In genomic region chr7:44567884-44568283, GRCh38 we compare ENCODE assay signal across 27 cellular contexts. TPM values are rescaled to one million over a fixed set of nuclear protein-coding genes. Genes with fewer than 3 reads are reported as not detected.
A peak's percentile ranks its signal among the peaks of the same experiment; 100 is the strongest.
DNase-seq lines count a peak whose midpoint lies in the region; ATAC-seq, FAIRE-seq and TF ChIP-seq lines count a peak whose summit lies in the region.
"Had no signal": no experiment of that assay in that cellular context is flagged by ENCODE, and none has a peak within 500 bp of the region (broad histone marks: within the 10 kb centered on the region; RNA-seq: fewer than 3 reads in every experiment).

No MANE protein-coding gene starts in this region.

- H3K4me3 ChIP-seq in HepG2 (replicated peaks in 1 of 3; ENCODE audit: insufficient read depth in 1 of 3, low read depth in 2 of 3, low read length in 3 of 3), result no peak overlapping the region
- H3K4me3 ChIP-seq in right lobe of liver, result no peak overlapping the region
- H3K4me3 ChIP-seq: A549 had no signal

- FAIRE-seq in HepG2 (lab: Jason Lieb, UNC), result no peak
- FAIRE-seq: A549, D721Med, GM19239 had no signal

- TF ChIP-seq EP300 in HepG2 (IDR thresholded peaks at IDR 0.05; ENCODE audit: low read depth in 2 of 2, low read length in 2 of 2) (no peak), HepG2 (CRISPR knock-in tag; IDR thresholded peaks at IDR 0.05; ENCODE audit: borderline replicate concordance) (no peak)

- intact Hi-C loops in HepG2 (cut with micrococcal nuclease; ENCODE audit: unreplicated experiment), result no loop called here
- intact Hi-C loops in right lobe of liver (cut with DNase I), result loop anchor here (10.0 kb wide), 2 partner anchors 73 to 83 kb away; partner anchors contain the start of gene NUDCD3 (in 1 of the 2)

- no peaks in the 10 kb centered on the region for H3K9me3 Mint-ChIP-seq in activated T-helper 17 cell treated with anti-CD3 and anti-CD28 coated beads, Interleukin-2, amount 50 U/mL, for 72 hours
- H3K9me3 Mint-ChIP-seq: H9, HFFc6 had no signal

- in situ Hi-C loops in HepG2 (cut with HindIII; ENCODE audit: extremely low pct_ligation_motif_present, low pct_unique_long_range_greater_than_20kb), result no loop called here

- H3K27me3 Mint-ChIP-seq in activated T-helper 17 cell treated with anti-CD3 and anti-CD28 coated beads, Interleukin-2, amount 50 U/mL, for 72 hours, result no peaks in the 10 kb centered on the region
- H3K27me3 Mint-ChIP-seq: B cell had no signal

- WGBS in HepG2 (ENCODE audit: low lambda C conversion rate), result 100% methylated on average over 4 of the region's 6 CpGs
- WGBS in right lobe of liver (ENCODE audit: insufficient coverage, low coverage, low lambda C conversion rate, missing lambda C conversion rate), result 71% methylated on average over 1 of the region's 6 CpGs

- H3K4me3 Mint-ChIP-seq in activated T-helper 17 cell treated with anti-CD3 and anti-CD28 coated beads, Interleukin-2, amount 50 U/mL, for 72 hours, result no peak overlapping the region
- H3K4me3 Mint-ChIP-seq: B cell, CD14-positive monocyte, H9, HFFc6 had no signal

- H3K4me1 ChIP-seq in HepG2 (ENCODE audit: insufficient read depth, low read length), result peaks cover 30% of the 10 kb centered on the region
- H3K4me1 ChIP-seq in right lobe of liver, result peaks cover 2 to 20% (median 7%) of the 10 kb centered on the region in 4 donors

- peaks cover 8% of the 10 kb centered on the region for H3K4me1 Mint-ChIP-seq in activated T-helper 17 cell treated with anti-CD3 and anti-CD28 coated beads, Interleukin-2, amount 50 U/mL, for 72 hours

- no peak overlapping the region for H3K4me2 ChIP-seq in HepG2 (ENCODE audit: low read depth, low read length)
- H3K4me2 ChIP-seq: A549, KMS-11 had no signal

- peaks cover 18% of the 10 kb centered on the region for H3K79me2 ChIP-seq in HepG2 (ENCODE audit: insufficient read depth, low read length)

- H3K27me3 ChIP-seq in HepG2 (ENCODE audit: control insufficient read depth in 1 of 2, insufficient read depth in 2 of 2, low read length in 2 of 2) (no peaks in the 10 kb centered on the region; a peak in 1 of 5 replicates), right lobe of liver (no peaks in the 10 kb centered on the region)

- no peaks in the 10 kb centered on the region; the same call in 1 of the 2 replicates for H4K20me1 ChIP-seq in HepG2 (ENCODE audit: insufficient read depth, low read length)

- TF ChIP-seq POLR2A in HepG2 (IDR thresholded peaks at IDR 0.05; ENCODE audit: insufficient read depth in 1 of 2, low read depth in 2 of 2, low read length in 2 of 2) (no peak), right lobe of liver (IDR thresholded peaks at IDR 0.05) (no peak)

- DNase-seq in HepG2 (ENCODE audit: low spot score) (no peak), right lobe of liver (no peak), left lobe of liver (ENCODE audit: low spot score) (peak; percentile 38), substantia nigra (lab: John Stamatoyannopoulos, UW) (no peak)
- DNase-seq in stimulated activated CD4-positive, alpha-beta T cell treated with anti-CD3 and anti-CD28 coated beads, Interleukin-1b, Interleukin-23, amount 100 ng/mL, for 48 hours, result no peak
- DNase-seq: DMS53; EL; GF-D8; H9; HFFc6; NCI-H1105; NCI-H146; NCI-H2029; NCI-H2227 treated with DMSO at 0.1 percent for 48 hours; NCI-H510A treated with DMSO at 0.1 percent for 48 hours; NCI-H774; NK-92 treated with Interleukin-12 subunit alpha and Interleukin-12 subunit beta, amount 100 ng/mL, for 24 hours had no signal

- no peaks in the 10 kb centered on the region for H3K9me3 ChIP-seq in HepG2 (ENCODE audit: low read length)
- no peaks in the 10 kb centered on the region for H3K9me3 ChIP-seq in right lobe of liver
- H3K9me3 ChIP-seq: A549 had no signal

- no peak overlapping the region for H3K9ac ChIP-seq in HepG2 (ENCODE audit: insufficient read depth, low read depth, low read length)
- H3K9ac ChIP-seq: KMS-11 had no signal

- H3K36me3 ChIP-seq in HepG2 (replicated peaks in 1 of 2; ENCODE audit: control insufficient read depth in 1 of 2, insufficient read depth in 2 of 2, low read length in 2 of 2) (peaks cover 45 to 81% of the 10 kb centered on the region in 2 experiments), right lobe of liver (peaks cover 20 to 84% (median 44%) of the 10 kb centered on the region in 4 donors)

- H3K27ac ChIP-seq in HepG2 (ENCODE audit: extremely low read length, insufficient read depth, low read length) (no peak overlapping the region), right lobe of liver (no peak overlapping the region), substantia nigra (ENCODE audit: low read depth, low read length, poor library complexity, severe bottlenecking) (no peak overlapping the region)
- H3K27ac ChIP-seq: A549, KMS-11 had no signal

- H3K27ac Mint-ChIP-seq in activated T-helper 17 cell treated with anti-CD3 and anti-CD28 coated beads, Interleukin-2, amount 50 U/mL, for 72 hours, result peak overlapping the region; percentile 18
- H3K27ac Mint-ChIP-seq: H9, HFFc6 had no signal

- ATAC-seq in HepG2 (no peak), right lobe of liver (no peak), left lobe of liver (no peak), HG03571 (IDR thresholded peaks at IDR 0.05; ENCODE audit: unreplicated experiment) (no peak)
- ATAC-seq in activated T-helper 17 cell treated with anti-CD3 and anti-CD28 coated beads, Interleukin-2, amount 50 U/mL, for 72 hours (replicated peaks), result no peak
- ATAC-seq: A549, Panc1, SK-N-SH treated with all-trans-retinoic acid at 6 μM for 48 hours had no signal

- peaks cover 92% of the 10 kb centered on the region for H3K36me3 Mint-ChIP-seq in activated T-helper 17 cell treated with anti-CD3 and anti-CD28 coated beads, Interleukin-2, amount 50 U/mL, for 72 hours (ENCODE audit: low read depth)

- POLR2A ChIA-PET in HepG2 (lab: Yijun Ruan, JAX), result no interaction called here

- no peak overlapping the region for H2AFZ ChIP-seq in HepG2 (ENCODE audit: low read length)

- TF ChIP-seq CTCF in HepG2 (CRISPR knock-in tag; IDR thresholded peaks at IDR 0.05) (no peak), right lobe of liver (IDR thresholded peaks at IDR 0.05) (no peak)

- TF ChIP-seq RAD21 in HepG2 (CRISPR knock-in tag; IDR thresholded peaks at IDR 0.05), result no peak

- CTCF ChIA-PET in HepG2 (lab: Yijun Ruan, JAX; ENCODE audit: low intra/inter-chr PET ratio, low total read pairs), result no interaction called here

- no TSS peak for BruUV-seq in HepG2 (replicated peaks; lab: Mats Ljungman, UMichigan)

RNA-seq across cellular contexts. Expression of gene DDX56, which starts 5.8 kb away (rescaled TPM):
- total RNA-seq in HepG2 (2016; rRNA removed; fragmentation: Illumina TruSeq; extraction: Trizol), result 105 and 120 TPM in 2 replicates
- 15.2 and 16.6 TPM in 2 replicates for total RNA-seq in HepG2 (2016; cell fraction: cytosol; rRNA removed; fragmentation: Illumina TruSeq; extraction: Trizol; ENCODE audit: low read depth)
- total RNA-seq in HepG2 (2016; cell fraction: insoluble cytoplasmic fraction; rRNA removed; fragmentation: Illumina TruSeq; extraction: Trizol), result 109 and 123 TPM in 2 replicates
- total RNA-seq in HepG2 (2016; cell fraction: membrane; rRNA removed; fragmentation: Illumina TruSeq; extraction: Trizol), result 29.3 and 30.6 TPM in 2 replicates
- 97.6 and 120 TPM in 2 replicates for total RNA-seq in HepG2 (2016; cell fraction: nucleus; rRNA removed; fragmentation: Illumina TruSeq; extraction: Trizol)
- 82.6 and 106 TPM in 2 replicates for polyA plus RNA-seq in HepG2 (2011; rRNA removed)
- 53.6 and 58.7 TPM in 2 replicates for polyA plus RNA-seq in HepG2 (2011; cell fraction: cytosol; rRNA removed)
- polyA plus RNA-seq in HepG2 (2011; cell fraction: nucleus; rRNA removed), result 231 and 242 TPM in 2 replicates
- polyA plus RNA-seq in HepG2 (2012), result 45.8 and 68.4 TPM in 2 replicates
- 11.3 and 12.0 TPM in 2 replicates for polyA plus RNA-seq in HepG2 (2016; cell fraction: cytosol; fragmentation: Illumina TruSeq; extraction: Trizol; ENCODE audit: low read depth)
- 83.4 and 100 TPM in 2 replicates for polyA plus RNA-seq in HepG2 (2016; cell fraction: insoluble cytoplasmic fraction; fragmentation: Illumina TruSeq; extraction: Trizol; ENCODE audit: low read depth)
- 18.2 and 23.9 TPM in 2 replicates for polyA plus RNA-seq in HepG2 (2016; cell fraction: membrane; fragmentation: Illumina TruSeq; extraction: Trizol; ENCODE audit: low read depth)
- 214 and 219 TPM in 2 replicates for polyA plus RNA-seq in HepG2 (2016; cell fraction: nucleus; fragmentation: Illumina TruSeq; extraction: Trizol; ENCODE audit: insufficient read depth, low read depth)
- 168 and 202 TPM in 2 replicates for polyA minus RNA-seq in HepG2 (2011; rRNA and poly(A)+ RNA removed; ENCODE audit: low replicate concordance)
- 27.9 and 30.7 TPM in 2 replicates for polyA minus RNA-seq in HepG2 (2011; cell fraction: cytosol; rRNA and poly(A)+ RNA removed)
- 96.8 and 111 TPM in 2 replicates for polyA minus RNA-seq in HepG2 (2011; cell fraction: nucleus; rRNA and poly(A)+ RNA removed)
- 10 to 100 TPM; 31.8 to 42.2 (median 36.5) TPM for total RNA-seq in right lobe of liver
- 100 to 1,000 TPM in 1 of 2 donors, 10 to 100 TPM in 1; 80.2 to 110 TPM for total RNA-seq in activated T-helper 17 cell treated with anti-CD3 and anti-CD28 coated beads, Interleukin-2, amount 50 U/mL, for 72 hours
- total RNA-seq in left lobe of liver, result 32.9 TPM

RNA-seq across cellular contexts. Expression of gene TMED4, which starts 14.1 kb away (rescaled TPM):
- total RNA-seq in HepG2 (2016; rRNA removed; fragmentation: Illumina TruSeq; extraction: Trizol), result 39.2 and 81.4 TPM in 2 replicates
- total RNA-seq in HepG2 (2016; cell fraction: cytosol; rRNA removed; fragmentation: Illumina TruSeq; extraction: Trizol; ENCODE audit: low read depth), result 13.7 and 14.2 TPM in 2 replicates
- 42.8 and 80.9 TPM in 2 replicates for total RNA-seq in HepG2 (2016; cell fraction: insoluble cytoplasmic fraction; rRNA removed; fragmentation: Illumina TruSeq; extraction: Trizol)
- total RNA-seq in HepG2 (2016; cell fraction: membrane; rRNA removed; fragmentation: Illumina TruSeq; extraction: Trizol), result 36.3 and 40.4 TPM in 2 replicates
- total RNA-seq in HepG2 (2016; cell fraction: nucleus; rRNA removed; fragmentation: Illumina TruSeq; extraction: Trizol), result 71.9 and 87.9 TPM in 2 replicates
- polyA plus RNA-seq in HepG2 (2011; rRNA removed), result 109 and 113 TPM in 2 replicates
- polyA plus RNA-seq in HepG2 (2011; cell fraction: cytosol; rRNA removed), result 120 and 141 TPM in 2 replicates
- polyA plus RNA-seq in HepG2 (2011; cell fraction: nucleus; rRNA removed), result 144 and 146 TPM in 2 replicates
- polyA plus RNA-seq in HepG2 (2012), result 68.1 and 72.3 TPM in 2 replicates
- polyA plus RNA-seq in HepG2 (2016; cell fraction: cytosol; fragmentation: Illumina TruSeq; extraction: Trizol; ENCODE audit: low read depth), result 11.1 and 15.6 TPM in 2 replicates
- 38.9 and 40.8 TPM in 2 replicates for polyA plus RNA-seq in HepG2 (2016; cell fraction: insoluble cytoplasmic fraction; fragmentation: Illumina TruSeq; extraction: Trizol; ENCODE audit: low read depth)
- 25.9 and 27.2 TPM in 2 replicates for polyA plus RNA-seq in HepG2 (2016; cell fraction: membrane; fragmentation: Illumina TruSeq; extraction: Trizol; ENCODE audit: low read depth)
- polyA plus RNA-seq in HepG2 (2016; cell fraction: nucleus; fragmentation: Illumina TruSeq; extraction: Trizol; ENCODE audit: insufficient read depth, low read depth), result 141 and 156 TPM in 2 replicates
- polyA minus RNA-seq in HepG2 (2011; rRNA and poly(A)+ RNA removed; ENCODE audit: low replicate concordance), result 175 and 196 TPM in 2 replicates
- polyA minus RNA-seq in HepG2 (2011; cell fraction: cytosol; rRNA and poly(A)+ RNA removed), result 60.9 and 63.0 TPM in 2 replicates
- polyA minus RNA-seq in HepG2 (2011; cell fraction: nucleus; rRNA and poly(A)+ RNA removed), result 51.1 and 68.9 TPM in 2 replicates
- total RNA-seq in right lobe of liver, result 10 to 100 TPM; 32.5 to 91.1 (median 41.7) TPM
- total RNA-seq in activated T-helper 17 cell treated with anti-CD3 and anti-CD28 coated beads, Interleukin-2, amount 50 U/mL, for 72 hours, result 100 to 1,000 TPM in 1 of 2 donors, 10 to 100 TPM in 1; 78.2 to 103 TPM
- total RNA-seq in left lobe of liver, result 45.5 TPM

RNA-seq across cellular contexts. Expression of gene NPC1L1, which starts 26.8 kb away (rescaled TPM):
- total RNA-seq in HepG2 (2016; rRNA removed; fragmentation: Illumina TruSeq; extraction: Trizol) (3.8 and 4.8 TPM in 2 replicates), right lobe of liver (10 to 100 TPM; 17.0 to 49.8 (median 21.1) TPM), left lobe of liver (21.1 TPM)
- 1.9 and 2.0 TPM in 2 replicates for total RNA-seq in HepG2 (2016; cell fraction: cytosol; rRNA removed; fragmentation: Illumina TruSeq; extraction: Trizol; ENCODE audit: low read depth)
- total RNA-seq in HepG2 (2016; cell fraction: insoluble cytoplasmic fraction; rRNA removed; fragmentation: Illumina TruSeq; extraction: Trizol), result 2.9 and 4.5 TPM in 2 replicates
- 3.9 and 4.0 TPM in 2 replicates for total RNA-seq in HepG2 (2016; cell fraction: membrane; rRNA removed; fragmentation: Illumina TruSeq; extraction: Trizol)
- 10.5 and 11.9 TPM in 2 replicates for total RNA-seq in HepG2 (2016; cell fraction: nucleus; rRNA removed; fragmentation: Illumina TruSeq; extraction: Trizol)
- 14.5 and 26.6 TPM in 2 replicates for polyA plus RNA-seq in HepG2 (2011; rRNA removed)
- 10.4 and 11.4 TPM in 2 replicates for polyA plus RNA-seq in HepG2 (2011; cell fraction: cytosol; rRNA removed)
- polyA plus RNA-seq in HepG2 (2011; cell fraction: nucleus; rRNA removed), result 72.5 and 82.9 TPM in 2 replicates
- 14.5 and 17.3 TPM in 2 replicates for polyA plus RNA-seq in HepG2 (2012)
- 2.2 and 2.7 TPM in 2 replicates for polyA plus RNA-seq in HepG2 (2016; cell fraction: cytosol; fragmentation: Illumina TruSeq; extraction: Trizol; ENCODE audit: low read depth)
- 4.9 and 6.8 TPM in 2 replicates for polyA plus RNA-seq in HepG2 (2016; cell fraction: insoluble cytoplasmic fraction; fragmentation: Illumina TruSeq; extraction: Trizol; ENCODE audit: low read depth)
- 4.3 TPM in 2 replicates for polyA plus RNA-seq in HepG2 (2016; cell fraction: membrane; fragmentation: Illumina TruSeq; extraction: Trizol; ENCODE audit: low read depth)
- polyA plus RNA-seq in HepG2 (2016; cell fraction: nucleus; fragmentation: Illumina TruSeq; extraction: Trizol; ENCODE audit: insufficient read depth, low read depth), result 43.1 and 46.9 TPM in 2 replicates
- 0.19 and 29.3 TPM in 2 replicates for polyA minus RNA-seq in HepG2 (2011; rRNA and poly(A)+ RNA removed; ENCODE audit: low replicate concordance)
- polyA minus RNA-seq in HepG2 (2011; cell fraction: cytosol; rRNA and poly(A)+ RNA removed), result 9.6 and 11.7 TPM in 2 replicates
- polyA minus RNA-seq in HepG2 (2011; cell fraction: nucleus; rRNA and poly(A)+ RNA removed), result 16.9 and 24.6 TPM in 2 replicates
- under 1 TPM in 1 of 2 donors, not detected in 1; 0.32 TPM for total RNA-seq in activated T-helper 17 cell treated with anti-CD3 and anti-CD28 coated beads, Interleukin-2, amount 50 U/mL, for 72 hours
- total RNA-seq: B cell, HFFc6 had no signal
- polyA plus RNA-seq: CD14-positive monocyte had no signal

RNA-seq across cellular contexts. Expression of gene OGDH, which starts 38.5 kb away (rescaled TPM):
- total RNA-seq in HepG2 (2016; rRNA removed; fragmentation: Illumina TruSeq; extraction: Trizol), result 25.4 and 28.1 TPM in 2 replicates
- total RNA-seq in HepG2 (2016; cell fraction: cytosol; rRNA removed; fragmentation: Illumina TruSeq; extraction: Trizol; ENCODE audit: low read depth), result 6.3 and 7.6 TPM in 2 replicates
- total RNA-seq in HepG2 (2016; cell fraction: insoluble cytoplasmic fraction; rRNA removed; fragmentation: Illumina TruSeq; extraction: Trizol), result 21.2 and 24.9 TPM in 2 replicates
- total RNA-seq in HepG2 (2016; cell fraction: membrane; rRNA removed; fragmentation: Illumina TruSeq; extraction: Trizol), result 6.7 and 7.3 TPM in 2 replicates
- total RNA-seq in HepG2 (2016; cell fraction: nucleus; rRNA removed; fragmentation: Illumina TruSeq; extraction: Trizol), result 19.2 and 20.7 TPM in 2 replicates
- polyA plus RNA-seq in HepG2 (2011; rRNA removed), result 17.4 and 19.9 TPM in 2 replicates
- polyA plus RNA-seq in HepG2 (2011; cell fraction: cytosol; rRNA removed), result 19.4 and 21.4 TPM in 2 replicates
- polyA plus RNA-seq in HepG2 (2011; cell fraction: nucleus; rRNA removed), result 31.0 and 32.6 TPM in 2 replicates
- 17.8 and 24.0 TPM in 2 replicates for polyA plus RNA-seq in HepG2 (2012)
- 1.4 and 1.7 TPM in 2 replicates for polyA plus RNA-seq in HepG2 (2016; cell fraction: cytosol; fragmentation: Illumina TruSeq; extraction: Trizol; ENCODE audit: low read depth)
- polyA plus RNA-seq in HepG2 (2016; cell fraction: insoluble cytoplasmic fraction; fragmentation: Illumina TruSeq; extraction: Trizol; ENCODE audit: low read depth), result 16.1 and 22.3 TPM in 2 replicates
- 2.9 and 3.9 TPM in 2 replicates for polyA plus RNA-seq in HepG2 (2016; cell fraction: membrane; fragmentation: Illumina TruSeq; extraction: Trizol; ENCODE audit: low read depth)
- 18.6 and 20.7 TPM in 2 replicates for polyA plus RNA-seq in HepG2 (2016; cell fraction: nucleus; fragmentation: Illumina TruSeq; extraction: Trizol; ENCODE audit: insufficient read depth, low read depth)
- polyA minus RNA-seq in HepG2 (2011; rRNA and poly(A)+ RNA removed; ENCODE audit: low replicate concordance), result 69.1 and 136 TPM in 2 replicates
- 32.5 and 32.6 TPM in 2 replicates for polyA minus RNA-seq in HepG2 (2011; cell fraction: cytosol; rRNA and poly(A)+ RNA removed)
- 23.3 and 31.3 TPM in 2 replicates for polyA minus RNA-seq in HepG2 (2011; cell fraction: nucleus; rRNA and poly(A)+ RNA removed)
- total RNA-seq in right lobe of liver, result 10 to 100 TPM; 46.6 to 63.2 (median 55.8) TPM
- 100 to 1,000 TPM in 1 of 2 donors, 10 to 100 TPM in 1; 77.6 to 128 TPM for total RNA-seq in activated T-helper 17 cell treated with anti-CD3 and anti-CD28 coated beads, Interleukin-2, amount 50 U/mL, for 72 hours
- total RNA-seq in left lobe of liver, result 50.9 TPM
